ENCODE assay signal across 2 cellular contexts in genomic region chr2:128720440-128721022, GRCh38.
TF ChIP-seq lines count a peak whose summit lies in the region.

No MANE protein-coding gene starts in this region.

TF ChIP-seq in GM23338, 12 proteins besides CTCF, POLR2A, EP300 and RAD21 (continued from another document):
- TF ChIP-seq JUNB (IDR thresholded peaks at IDR 0.05; ENCODE audit: unreplicated experiment): no peak
- TF ChIP-seq CREB1 (CRISPR knock-in tag; IDR thresholded peaks at IDR 0.05; ENCODE audit: low read depth): no peak

TF ChIP-seq in SK-N-SH treated with all-trans-retinoic acid at 6 μM for 48 hours, 23 proteins besides CTCF, POLR2A, EP300 and RAD21:
- TF ChIP-seq ESRRG (CRISPR knock-in tag; IDR thresholded peaks at IDR 0.05) (no peak), ZNF70 (CRISPR knock-in tag; IDR thresholded peaks at IDR 0.05) (no peak), CREB5 (CRISPR knock-in tag; IDR thresholded peaks at IDR 0.05; ENCODE audit: low read depth) (no peak), TOX (CRISPR knock-in tag; IDR thresholded peaks at IDR 0.05; ENCODE audit: borderline replicate concordance) (no peak), OSR1 (CRISPR knock-in tag; IDR thresholded peaks at IDR 0.05) (no peak), ZFP3 (CRISPR knock-in tag; IDR thresholded peaks at IDR 0.05) (no peak), ISL1 (CRISPR knock-in tag; IDR thresholded peaks at IDR 0.05) (no peak)
